In the genomic region with DNA sequence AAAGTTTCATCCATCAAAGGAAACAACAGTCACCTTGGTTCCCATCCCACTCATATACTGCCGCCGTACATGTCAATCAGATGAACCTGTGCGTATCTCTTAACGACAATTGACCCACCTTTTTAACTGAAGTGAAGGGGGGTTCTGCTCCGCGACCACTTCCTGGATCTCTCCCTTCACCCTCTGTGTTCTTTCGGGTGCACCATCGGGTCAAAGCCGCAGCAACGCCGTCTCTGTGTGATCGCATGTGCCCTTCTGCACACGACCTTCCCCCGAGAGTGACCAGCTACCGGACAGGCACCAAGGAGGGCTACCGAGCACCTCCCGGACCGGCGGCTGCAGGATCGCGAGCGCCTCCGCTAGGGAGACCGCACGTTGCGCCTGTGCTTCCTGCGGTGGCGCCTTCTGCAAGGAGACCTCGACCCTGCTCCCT, we compare ENCODE assay signal across 8 cellular contexts. TPM values are rescaled to one million over a fixed set of nuclear protein-coding genes. Genes with fewer than 3 reads are reported as not detected.
DNase-seq lines count a peak whose midpoint lies in the region; ATAC-seq and TF ChIP-seq lines count a peak whose summit lies in the region.
"Not testable (repeated sequence)": the region's sequence is repeated elsewhere in the genome, so short reads cannot be mapped to it uniquely, and the experiment has no call there.

No MANE protein-coding gene starts in this region.

- ATAC-seq in GM21515 (IDR thresholded peaks at IDR 0.05; ENCODE audit: unreplicated experiment) = peak; percentile 8
- ATAC-seq in IMR-90 (ENCODE audit: low read depth) = peak; percentile 61
- ATAC-seq in SK-N-SH treated with all-trans-retinoic acid at 6 μM for 48 hours = peak; percentile 72

- DNase-seq in IMR-90; fibroblast of the aortic adventitia (ENCODE audit: low read depth): not testable (repeated sequence)
- DNase-seq in stimulated activated CD4-positive, alpha-beta T cell treated with anti-CD3 and anti-CD28 coated beads, Interleukin-4, amount 100 ng/mL, for 1 hour = peak; percentile 8

- not testable (repeated sequence) for H2AK9ac ChIP-seq in IMR-90 (replicated peaks; ENCODE audit: low read depth, low read length, poor library complexity)

- CTCF ChIA-PET in IMR-90 (lab: Yijun Ruan, JAX) = not testable (repeated sequence)

- peak overlapping the region; percentile 77 for H3K14ac ChIP-seq in IMR-90 (replicated peaks; ENCODE audit: low read depth, low read length)

- not testable (repeated sequence) for H3K9me3 ChIP-seq in IMR-90 (ENCODE audit: control insufficient read depth, insufficient read depth, low read length); mononuclear cell (ENCODE audit: low read depth, low read length)

- peak overlapping the region; percentile 86 for H3K27ac Mint-ChIP-seq in activated naive CD8-positive, alpha-beta T cell

- H3K9me1 ChIP-seq in IMR-90 (ENCODE audit: insufficient read depth, low read length) = not testable (repeated sequence)

- not testable (repeated sequence) for H4K91ac ChIP-seq in IMR-90 (ENCODE audit: insufficient read depth, low read depth, low read length)

- not testable (repeated sequence) for H2BK15ac ChIP-seq in IMR-90 (ENCODE audit: low read depth, low read length)

- WGBS in IMR-90 (ENCODE audit: extremely low coverage in 2 of 2, insufficient read length in 1 of 2), 2 experiments = no CpG with 5 or more reads among the region's 29 CpGs

- intact Hi-C loops in IMR-90 (cut with micrococcal nuclease) = not testable (repeated sequence)

- H3K4ac ChIP-seq in IMR-90 (ENCODE audit: low read depth, low read length) = peak overlapping the region; percentile 52

- peak overlapping the region; percentile 54; the same call in 1 of the 2 replicates for H3K23ac ChIP-seq in IMR-90 (ENCODE audit: low read depth, low read length)

- not testable (repeated sequence) for H2BK20ac ChIP-seq in IMR-90 (ENCODE audit: low read depth, low read length)

- H3K4me1 ChIP-seq in IMR-90 (ENCODE audit: control insufficient read depth, insufficient read depth, low read length) = not testable (repeated sequence)
- H3K4me1 ChIP-seq in mononuclear cell (ENCODE audit: insufficient read depth, low read length) = peaks cover 20% of the 10 kb centered on the region

- H3K36me3 ChIP-seq in IMR-90 (ENCODE audit: control insufficient read depth, insufficient read depth, low read length) = not testable (repeated sequence)

- peak overlapping the region; percentile 43 for H2BK5ac ChIP-seq in IMR-90 (ENCODE audit: low read depth, low read length, poor library complexity, severe bottlenecking)

- peaks cover 52% of the 10 kb centered on the region for H3K4me1 Mint-ChIP-seq in activated naive CD8-positive, alpha-beta T cell (ENCODE audit: low read depth)

- peak overlapping the region; percentile 70 for H3K9ac ChIP-seq in IMR-90 (ENCODE audit: low read depth, low read length)

- H4K8ac ChIP-seq in IMR-90 (ENCODE audit: low read depth in 2 of 2, low read length in 2 of 2) = peak overlapping the region in 1 of 2 experiments; percentile 56; a peak in 1 of 4 replicates

- TF ChIP-seq POLR2A in IMR-90 (IDR thresholded peaks at IDR 0.05; ENCODE audit: low read depth, low read length) = not testable (repeated sequence)

- peak overlapping the region; percentile 38; the same call in 1 of the 2 replicates for H3K18ac ChIP-seq in IMR-90 (ENCODE audit: low read depth, low read length)

- TF ChIP-seq CTCF in C4-2B (conservative IDR thresholded peaks at IDR 0.05) = peak; percentile 19
- not testable (repeated sequence) for TF ChIP-seq CTCF in IMR-90 (conservative IDR thresholded peaks at IDR 0.05; ENCODE audit: low read depth, low read length); fibroblast of the aortic adventitia (IDR thresholded peaks at IDR 0.05; ENCODE audit: insufficient read depth, low read length)

- not testable (repeated sequence) for H3K27me3 ChIP-seq in IMR-90 (ENCODE audit: control insufficient read depth, insufficient read depth, low read length); mononuclear cell (ENCODE audit: insufficient read depth, low read length)

- in situ Hi-C loops in IMR-90 (cut with MboI; ENCODE audit: low sequenced_read_pairs) = not testable (repeated sequence)

- H3K79me1 ChIP-seq in IMR-90 (ENCODE audit: low read depth in 1 of 2, low read length in 2 of 2) = peaks cover 3 to 14% of the 10 kb centered on the region in 2 experiments; a peak in 2 of 4 replicates

- dilution Hi-C loops in IMR-90 (cut with HindIII; ENCODE audit: low sequenced_read_pairs, unreplicated experiment) = not testable (repeated sequence)

- 0 out of 2 replicates have a peak overlapping the region, but pooled peaks have one; percentile 36 for H3K56ac ChIP-seq in IMR-90 (ENCODE audit: extremely low read depth, insufficient read depth, low read length)

- H4K5ac ChIP-seq in IMR-90 (ENCODE audit: low read depth, low read length) = not testable (repeated sequence)

- not testable (repeated sequence) for TF ChIP-seq RAD21 in IMR-90 (IDR thresholded peaks at IDR 0.05; ENCODE audit: low read length)

- not testable (repeated sequence) for H3K27me3 Mint-ChIP-seq in activated naive CD8-positive, alpha-beta T cell

- TSS peak; percentile 25 for BruUV-seq in IMR-90 (replicated peaks; lab: Mats Ljungman, UMichigan)

- H3K4me3 Mint-ChIP-seq in activated naive CD8-positive, alpha-beta T cell = peak overlapping the region; percentile 96

- not testable (repeated sequence) for H3K36me3 Mint-ChIP-seq in activated naive CD8-positive, alpha-beta T cell

- H3K27ac ChIP-seq in C4-2B = not testable (repeated sequence)
- H3K27ac ChIP-seq in IMR-90 (ENCODE audit: insufficient read depth, low read length) = peak overlapping the region; percentile 54

- H3K9me3 Mint-ChIP-seq in activated naive CD8-positive, alpha-beta T cell (ENCODE audit: low read depth) = not testable (repeated sequence)

- H4K20me1 ChIP-seq in IMR-90 (ENCODE audit: insufficient read depth, low read length) = not testable (repeated sequence)

- POLR2A ChIA-PET in IMR-90 (lab: Charles Lee; ENCODE audit: unreplicated experiment) = not testable (repeated sequence)

- H2AFZ ChIP-seq in IMR-90 (replicated peaks; ENCODE audit: low read length, poor library complexity) = peak overlapping the region; percentile 72

- H3K4me3 ChIP-seq in IMR-90 (ENCODE audit: insufficient read depth, low read depth, low read length) (peak overlapping the region; percentile 84), fibroblast of the aortic adventitia (ENCODE audit: low read depth, low read length) (peak overlapping the region; percentile 80), mononuclear cell (ENCODE audit: low read length) (peak overlapping the region; percentile 60)

- H3K4me2 ChIP-seq in IMR-90 (ENCODE audit: low read depth, low read length) = peak overlapping the region; percentile 99

- not testable (repeated sequence) for H2BK120ac ChIP-seq in IMR-90 (ENCODE audit: low read depth, low read length)

- H2AK5ac ChIP-seq in IMR-90 (ENCODE audit: low read depth, low read length) = not testable (repeated sequence)

RNA-seq across cellular contexts. Expression of gene TMEM50A, which starts 1.2 kb away (rescaled TPM):
- total RNA-seq in IMR-90 (2012; rRNA removed) = 48.4 and 101 TPM in 2 replicates
- 54.6 and 63.9 TPM in 2 replicates for polyA plus RNA-seq in IMR-90 (2012; rRNA removed)
- 23.0 and 27.0 TPM in 2 replicates for polyA plus RNA-seq in IMR-90 (2012; cell fraction: cytosol; rRNA removed)
- polyA plus RNA-seq in IMR-90 (2012; cell fraction: nucleus; rRNA removed; ENCODE audit: low replicate concordance) = 4.7 and 22.7 TPM in 2 replicates
- total RNA-seq in fibroblast of the aortic adventitia (ENCODE audit: low replicate concordance) = 161 and 206 TPM in 2 replicates
- 136 TPM for total RNA-seq in mononuclear cell

Comparison
In these comparisons a context has a peak if more than half of its experiments do, and no peak if none do; other contexts are left out.
1. ATAC-seq: peak in every context shown above with its lines; median percentile 72 in SK-N-SH treated with all-trans-retinoic acid at 6 μM for 48 hours; 61 in IMR-90; 8 in GM21515.